Comparison of ENCODE assay signal across 1 cellular context in genomic region chr13:21149568-21149967, GRCh38.
TF ChIP-seq lines count a peak whose summit lies in the region.

No MANE protein-coding gene starts in this region.

TF ChIP-seq in K562, 482 proteins besides CTCF, POLR2A, EP300 and RAD21:
- no peak for TF ChIP-seq POLR2B (IDR thresholded peaks at IDR 0.05; ENCODE audit: low read depth, partially characterized antibody)
- no peak for TF ChIP-seq KLF13 (tag; IDR thresholded peaks at IDR 0.05; ENCODE audit: borderline replicate concordance, low read depth)
- TF ChIP-seq CXXC5 (CRISPR knock-in tag; IDR thresholded peaks at IDR 0.05), result no peak
- TF ChIP-seq MEF2A (IDR thresholded peaks at IDR 0.05; ENCODE audit: control insufficient read depth, low read depth, low read length), result 0 out of 2 replicates have a peak, but pooled peaks have one; percentile 16
TF ChIP-seq in K562: peak in this region for 1.
